1 cellular context compared by ENCODE assay signal in genomic region chr1:40868051-40868723, GRCh38.
TF ChIP-seq lines count a peak whose summit lies in the region.

No MANE protein-coding gene starts in this region.

TF ChIP-seq in K562, 482 proteins besides CTCF, POLR2A, EP300 and RAD21 (continued from another document):
- TF ChIP-seq ZBTB33 (CRISPR knock-in tag; IDR thresholded peaks at IDR 0.05) = 0 out of 2 replicates have a peak, but pooled peaks have one; percentile 29
- TF ChIP-seq KDM1A (IDR thresholded peaks at IDR 0.05) = peak; percentile 49 to 51; a peak in 2 of 4 replicates
- no peak for TF ChIP-seq XRCC4 (IDR thresholded peaks at IDR 0.05; ENCODE audit: extremely low read depth, insufficient read depth, insufficient read length)
- TF ChIP-seq EP400 (IDR thresholded peaks at IDR 0.05) = no peak; the same call in none of the 2 replicates
- peak; percentile 61 for TF ChIP-seq RAD51 (IDR thresholded peaks at IDR 0.05; ENCODE audit: borderline replicate concordance, low read depth)
- no peak for TF ChIP-seq ZFP36 (IDR thresholded peaks at IDR 0.05; ENCODE audit: low read depth, low read length, partially characterized antibody)
- no peak for TF ChIP-seq ZNF57 (CRISPR knock-in tag; IDR thresholded peaks at IDR 0.05)
- TF ChIP-seq ELF2 (CRISPR knock-in tag; IDR thresholded peaks at IDR 0.05) = no peak
- peak; percentile 67; the same call in 1 of the 2 replicates for TF ChIP-seq BHLHE40 (IDR thresholded peaks at IDR 0.05; ENCODE audit: low read length)
- peak; percentile 95 for TF ChIP-seq SMARCA4 (IDR thresholded peaks at IDR 0.05)
- no peak for TF ChIP-seq THAP12 (CRISPR knock-in tag; IDR thresholded peaks at IDR 0.05)
- no peak for TF ChIP-seq ID3 (CRISPR knock-in tag; IDR thresholded peaks at IDR 0.05)
- TF ChIP-seq ID3 (tag; IDR thresholded peaks at IDR 0.05) = no peak
- TF ChIP-seq MCM5 (IDR thresholded peaks at IDR 0.05; ENCODE audit: low read depth) = no peak
- no peak for TF ChIP-seq ZZZ3 (IDR thresholded peaks at IDR 0.05)
- peak; percentile 96 for TF ChIP-seq JUN (IDR thresholded peaks at IDR 0.05; ENCODE audit: borderline replicate concordance, low read depth, low read length)
- TF ChIP-seq JUN (CRISPR knock-in tag; IDR thresholded peaks at IDR 0.05; ENCODE audit: borderline replicate concordance) = no peak
- TF ChIP-seq MTA3 (IDR thresholded peaks at IDR 0.05; ENCODE audit: borderline replicate concordance) = peak; percentile 79
- no peak for TF ChIP-seq ZNF280A (IDR thresholded peaks at IDR 0.05; ENCODE audit: low read depth, partially characterized antibody)
- no peak for TF ChIP-seq PBX2 (CRISPR knock-in tag; IDR thresholded peaks at IDR 0.05; ENCODE audit: low read depth)
- peak; percentile 34; the same call in 1 of the 2 replicates for TF ChIP-seq PBX2 (tag; conservative IDR thresholded peaks at IDR 0.05; ENCODE audit: low read depth)
- peak; percentile 53; the same call in 1 of the 2 replicates for TF ChIP-seq MEF2D (tag; conservative IDR thresholded peaks at IDR 0.05; ENCODE audit: low read depth)
- TF ChIP-seq ZNF239 (CRISPR knock-in tag; IDR thresholded peaks at IDR 0.05) = no peak
- peak; percentile 63; the same call in 1 of the 2 replicates for TF ChIP-seq HDAC2 (IDR thresholded peaks at IDR 0.05)
- peak; percentile 70 for TF ChIP-seq L3MBTL2 (IDR thresholded peaks at IDR 0.05)
- TF ChIP-seq SRSF7 (optimal IDR thresholded peaks at IDR 0.05; ENCODE audit: low read depth, low read length) = no peak
- peak in 1 of 2 experiments; percentile 58; a peak in 2 of 4 replicates for TF ChIP-seq HDAC1 (IDR thresholded peaks at IDR 0.05)
- no peak for TF ChIP-seq RBM14 (IDR thresholded peaks at IDR 0.05; ENCODE audit: borderline replicate concordance, insufficient read depth, low read depth, low read length)
- no peak for TF ChIP-seq ZNF445 (CRISPR knock-in tag; IDR thresholded peaks at IDR 0.05; ENCODE audit: low read depth)
- TF ChIP-seq NFE2L1 (tag; IDR thresholded peaks at IDR 0.05; ENCODE audit: borderline replicate concordance, low read depth) = no peak
- TF ChIP-seq SMC3 (conservative IDR thresholded peaks at IDR 0.05; ENCODE audit: insufficient read depth, low read depth, low read length) = 0 out of 2 replicates have a peak, but pooled peaks have one; percentile 21
- TF ChIP-seq SOX6 (IDR thresholded peaks at IDR 0.05) = peak; percentile 95
- TF ChIP-seq HMG20A (CRISPR knock-in tag; conservative IDR thresholded peaks at IDR 0.05) = no peak
- TF ChIP-seq LEF1 (IDR thresholded peaks at IDR 0.05) = peak; percentile 93
- TF ChIP-seq ZNF23 (CRISPR knock-in tag; IDR thresholded peaks at IDR 0.05) = no peak
